In the genomic region with DNA sequence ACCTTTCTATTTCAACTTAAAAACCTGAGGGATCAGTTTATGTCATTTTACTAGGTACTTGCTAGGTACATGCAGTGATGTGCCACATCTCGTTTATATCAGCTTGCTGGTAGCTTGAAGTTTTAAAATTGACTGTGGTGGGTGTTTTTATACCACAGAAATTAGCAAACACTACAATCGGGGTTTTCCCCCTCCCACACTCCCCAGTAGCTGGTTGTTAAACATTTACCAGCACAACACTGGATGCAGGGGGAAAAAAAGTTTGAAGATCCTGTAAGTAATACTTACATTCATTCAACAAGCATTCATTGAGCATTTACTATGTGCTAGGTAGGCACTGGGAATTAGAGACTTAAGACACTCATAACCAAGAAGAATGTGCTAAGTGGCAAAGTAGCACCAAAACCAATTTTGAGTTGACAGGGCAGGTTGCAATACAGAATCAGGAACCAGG, we compare ENCODE assay signal across 10 cellular contexts. TPM values are rescaled to one million over a fixed set of nuclear protein-coding genes. Genes with fewer than 3 reads are reported as not detected.
DNase-seq lines count a peak whose midpoint lies in the region; ATAC-seq and TF ChIP-seq lines count a peak whose summit lies in the region.
"Had no signal": no experiment of that assay in that cellular context is flagged by ENCODE, and none has a peak within 500 bp of the region (broad histone marks: within the 10 kb centered on the region; RNA-seq: fewer than 3 reads in every experiment).

No MANE protein-coding gene starts in this region.

- intact Hi-C loops in Calu3 (cut with micrococcal nuclease; ENCODE audit: unreplicated experiment) = no loop called here

- CTCF ChIA-PET in Calu3 (lab: Charles Lee) = interaction anchor here (0.5 to 1.3 kb wide), 3 partner anchors 28 to 107 kb away, joined by 3 read pairs; no protein-coding TSS in a partner anchor

- H3K36me3 Mint-ChIP-seq in Calu3 (ENCODE audit: insufficient read depth, unreplicated experiment) = no peaks in the 10 kb centered on the region

- BruUV-seq in Calu3 (replicated peaks; lab: Mats Ljungman, UMichigan) = no TSS peak

- peak; percentile 8 to 12 for DNase-seq in activated CD4-positive, alpha-beta T cell treated with anti-CD3 and anti-CD28 coated beads, Interleukin-2, amount 50 U/mL, for 4 hours
- peak in 2 of 3 experiments; percentile 4 to 9 for DNase-seq in stimulated activated CD4-positive, alpha-beta T cell treated with anti-CD3 and anti-CD28 coated beads, TNF-alpha, amount 100 ng/mL, for 4 hours (ENCODE audit: low read depth in 3 of 3)
- no peak for DNase-seq in Calu3
- DNase-seq in putamen (ENCODE audit: low spot score) = no peak
- DNase-seq: effector memory CD4-positive, alpha-beta T cell; HFFc6 had no signal

- H3K4me3 Mint-ChIP-seq in Calu3 (ENCODE audit: low read depth, unreplicated experiment) = no peak overlapping the region
- H3K4me3 Mint-ChIP-seq: HFFc6; stimulated activated naive CD8-positive, alpha-beta T cell treated with anti-CD3 and anti-CD28 coated beads, Interleukin-15, Interleukin-2, amounts not matched to agents 100 ng/mL and 50 ng/mL, for 24 hours had no signal

- H3K4me1 Mint-ChIP-seq in Calu3 (ENCODE audit: low read depth, unreplicated experiment) = peaks cover 36% of the 10 kb centered on the region

- H3K9me3 Mint-ChIP-seq in Calu3 (ENCODE audit: low read depth, unreplicated experiment) = no peaks in the 10 kb centered on the region
- H3K9me3 Mint-ChIP-seq: HFFc6; stimulated activated naive CD8-positive, alpha-beta T cell treated with anti-CD3 and anti-CD28 coated beads, Interleukin-15, Interleukin-2, amounts not matched to agents 100 ng/mL and 50 ng/mL, for 24 hours had no signal

- no peak overlapping the region for H3K27ac Mint-ChIP-seq in Calu3 (ENCODE audit: unreplicated experiment)
- H3K27ac Mint-ChIP-seq: HFFc6 had no signal

- H3K27me3 Mint-ChIP-seq in Calu3 (ENCODE audit: unreplicated experiment) = no peaks in the 10 kb centered on the region

- ATAC-seq in GM18873 (IDR thresholded peaks at IDR 0.05; ENCODE audit: low FRiP score, unreplicated experiment) (peak; percentile 45), HG02610 (IDR thresholded peaks at IDR 0.05; ENCODE audit: unreplicated experiment) (peak; percentile 71), HG02973 (IDR thresholded peaks at IDR 0.05; ENCODE audit: unreplicated experiment) (no peak)

- TF ChIP-seq CTCF in Calu3 (IDR thresholded peaks at IDR 0.05; ENCODE audit: unreplicated experiment) = no peak

RNA-seq across cellular contexts. Expression of a gene that starts 32.6 kb away (rescaled TPM):
- 25.3 and 27.5 TPM in 2 replicates for total RNA-seq in Calu3 (2022)

Comparison
In these comparisons a context has a peak if more than half of its experiments do, and no peak if none do; other contexts are left out.
1. DNase-seq: peak in activated CD4-positive, alpha-beta T cell treated with anti-CD3 and anti-CD28 coated beads, Interleukin-2, amount 50 U/mL, for 4 hours (2 of 2) and stimulated activated CD4-positive, alpha-beta T cell treated with anti-CD3 and anti-CD28 coated beads, TNF-alpha, amount 100 ng/mL, for 4 hours (2 of 3); none in Calu3 (single experiment) and putamen (single experiment).